Comparison of ENCODE assay signal across 18 cellular contexts in genomic region chr1:98088361-98088760, GRCh38.
DNase-seq lines count a peak whose midpoint lies in the region; ATAC-seq, FAIRE-seq and TF ChIP-seq lines count a peak whose summit lies in the region.
"Had no signal": no experiment of that assay in that cellular context is flagged by ENCODE, and none has a peak within 500 bp of the region (broad histone marks: within the 10 kb centered on the region; RNA-seq: fewer than 3 reads in every experiment).

No MANE protein-coding gene starts in this region.

- TF ChIP-seq CTCF in 22Rv1 (IDR thresholded peaks at IDR 0.05), result no peak
- TF ChIP-seq CTCF in LNCaP clone FGC (IDR thresholded peaks at IDR 0.05; ENCODE audit: control insufficient read depth, extremely low read depth, insufficient read depth), result no peak

- ATAC-seq in GM18873 (IDR thresholded peaks at IDR 0.05; ENCODE audit: low FRiP score, unreplicated experiment), result no peak
- ATAC-seq in HG03196 (IDR thresholded peaks at IDR 0.05; ENCODE audit: unreplicated experiment), result no peak

- peak; percentile 84 for DNase-seq in LNCaP clone FGC (ENCODE audit: low read depth)
- DNase-seq in frontal cortex (ENCODE audit: low spot score in 2 of 2), result no peak
- DNase-seq in RKO (ENCODE audit: low spot score), result no peak
- DNase-seq in HPDE6-E6E7 (ENCODE audit: extremely low spot score), result no peak
- DNase-seq: 8988T; BE2C; CD4-positive, alpha-beta memory T cell; DMS153; DMS79 treated with DMSO at 0.1 percent for 48 hours; EL had no signal

- no peak overlapping the region for H3K4me3 ChIP-seq in LNCaP clone FGC (ENCODE audit: low read depth, low read length)
- H3K4me3 ChIP-seq: HAP-1 had no signal

- peak; percentile 60 for FAIRE-seq in TTC549 (lab: Jason Lieb, UNC)
- peak; percentile 92 for FAIRE-seq in frontal cortex (lab: Jason Lieb, UNC)
- FAIRE-seq: GM12891, H1 had no signal

- peak overlapping the region; percentile 21 for H3K27ac ChIP-seq in 22Rv1
- H3K27ac ChIP-seq: C4-2B had no signal
